ENCODE assay signal across 8 cellular contexts in genomic region chr12:29428630-29429029, GRCh38. TPM values are rescaled to one million over a fixed set of nuclear protein-coding genes. Genes with fewer than 3 reads are reported as not detected.
A peak's percentile ranks its signal among the peaks of the same experiment; 100 is the strongest.
DNase-seq lines count a peak whose midpoint lies in the region; ATAC-seq and TF ChIP-seq lines count a peak whose summit lies in the region.

No MANE protein-coding gene starts in this region.

- no peaks in the 10 kb centered on the region for H3K27me3 ChIP-seq in RWPE2 (ENCODE audit: insufficient read depth, poor library complexity, severe bottlenecking)

- ATAC-seq in HG02678 (IDR thresholded peaks at IDR 0.05; ENCODE audit: unreplicated experiment), result peak; percentile 40
- peak; percentile 83 for ATAC-seq in RWPE2 (ENCODE audit: low read depth)
- ATAC-seq in left lobe of liver, result peak; percentile 68

- TF ChIP-seq CTCF in GM10248 (IDR thresholded peaks at IDR 0.05; ENCODE audit: control extremely low read depth, extremely low read depth, low read depth, missing control alignments), result no peak
- no peak for TF ChIP-seq CTCF in RWPE2 (IDR thresholded peaks at IDR 0.05; ENCODE audit: poor library complexity, severe bottlenecking)

- DNase-seq in GM10248 (ENCODE audit: extremely low spot score) (peak; percentile 12), RWPE2 (ENCODE audit: low spot score) (no peak), left lobe of liver (ENCODE audit: low spot score) (no peak), NCI-H82 (lab: John Stamatoyannopoulos, UW) (no peak), NCI-H1694 treated with DMSO at 0.1 percent for 48 hours (lab: John Stamatoyannopoulos, UW) (no peak)
- DNase-seq in activated CD4-positive, alpha-beta T cell treated with anti-CD3 and anti-CD28 coated beads, Interleukin-2, amount 50 U/mL, for 4 hours, result no peak
- no peak for DNase-seq in activated naive CD4-positive, alpha-beta T cell (lab: John Stamatoyannopoulos, UW)

- POLR2A ChIA-PET in GM10248 (lab: Yijun Ruan, JAX), result no interaction called here

- H3K4me1 ChIP-seq in RWPE2 (ENCODE audit: insufficient read depth, poor library complexity, severe bottlenecking), result peaks cover 14% of the 10 kb centered on the region

- H3K9me3 ChIP-seq in RWPE2 (ENCODE audit: severe bottlenecking), result no peaks in the 10 kb centered on the region

- no peak overlapping the region for H3K27ac ChIP-seq in RWPE2 (ENCODE audit: poor library complexity, severe bottlenecking)

- no peaks in the 10 kb centered on the region for H3K36me3 ChIP-seq in RWPE2 (ENCODE audit: low read depth)

- CTCF ChIA-PET in GM10248 (lab: Yijun Ruan, JAX), result interaction anchor here (0.7 to 2.9 kb wide), 5 partner anchors 8 to 122 kb away, joined by 3 to 25 read pairs (median 3); no protein-coding TSS in a partner anchor

- H3K4me3 ChIP-seq in RWPE2 (ENCODE audit: severe bottlenecking), result no peak overlapping the region

RNA-seq across cellular contexts. Expression of gene ERGIC2, which starts 47.7 kb away (rescaled TPM):
- 31.7 TPM for total RNA-seq in left lobe of liver
